24 cellular contexts compared by ENCODE assay signal in genomic region chr6:62980724-62981123, GRCh38.
"Had no signal": no experiment of that assay in that cellular context is flagged by ENCODE, and none has a peak within 500 bp of the region (broad histone marks: within the 10 kb centered on the region; RNA-seq: fewer than 3 reads in every experiment).

No MANE protein-coding gene starts in this region.

- H3K27me3 ChIP-seq: gastrocnemius medialis, neutrophil, sigmoid colon, stomach, thyroid gland, vagina had no signal

- DNase-seq: effector CD8-positive, alpha-beta T cell; endodermal cell; foreskin fibroblast; gastrocnemius medialis; head of caudate nucleus; left ventricle myocardium superior; lower lobe of right lung; natural killer cell; right cardiac atrium; sigmoid colon; stimulated activated CD4-positive, alpha-beta T cell treated with anti-CD3 and anti-CD28 coated beads, Interleukin-2, amount 100 ng/mL, for 24 hours; stimulated activated CD4-positive, alpha-beta T cell treated with anti-CD3 and anti-CD28 coated beads, Interleukin-4, amount 100 ng/mL, for 24 hours; stimulated activated naive CD4-positive, alpha-beta T cell treated with Interleukin-2 at 50 U/mL for 16 hours; stomach; thyroid gland; trophoblast cell had no signal

- H3K4me3 Mint-ChIP-seq: dendritic cell treated with granulocyte-macrophage colony-stimulating factor and Interleukin-4, amounts not matched to agents 40 ng/mL and 50 ng/mL, for 4 days; endodermal cell; natural killer cell; stimulated activated effector memory CD8-positive, alpha-beta T cell treated with anti-CD3 and anti-CD28 coated beads, Interleukin-12 subunit alpha, Interleukin-12 subunit beta, amount 100 ng/mL, for 72 hours had no signal

- H3K9me3 ChIP-seq: gastrocnemius medialis, lower lobe of right lung, neutrophil, prostate gland, sigmoid colon, stomach, thyroid gland, vagina had no signal

- H3K27ac ChIP-seq: epithelial cell of prostate, gastrocnemius medialis, lower lobe of right lung, neutrophil, parathyroid adenoma, prostate gland, sigmoid colon, stomach, thyroid gland, vagina had no signal

- H3K9ac ChIP-seq: parathyroid adenoma had no signal

- H3K36me3 Mint-ChIP-seq: stimulated activated effector memory CD8-positive, alpha-beta T cell treated with anti-CD3 and anti-CD28 coated beads, Interleukin-12 subunit alpha, Interleukin-12 subunit beta, amount 100 ng/mL, for 72 hours had no signal

- H3K27ac Mint-ChIP-seq: dendritic cell treated with granulocyte-macrophage colony-stimulating factor and Interleukin-4, amounts not matched to agents 40 ng/mL and 50 ng/mL, for 4 days; endodermal cell; natural killer cell; stimulated activated effector memory CD8-positive, alpha-beta T cell treated with anti-CD3 and anti-CD28 coated beads, Interleukin-12 subunit alpha, Interleukin-12 subunit beta, amount 100 ng/mL, for 72 hours had no signal

- H3K27me3 Mint-ChIP-seq: dendritic cell treated with granulocyte-macrophage colony-stimulating factor and Interleukin-4, amounts not matched to agents 40 ng/mL and 50 ng/mL, for 4 days had no signal

- H3K9me3 Mint-ChIP-seq: endodermal cell had no signal

- H3K4me1 Mint-ChIP-seq: natural killer cell; stimulated activated effector memory CD8-positive, alpha-beta T cell treated with anti-CD3 and anti-CD28 coated beads, Interleukin-12 subunit alpha, Interleukin-12 subunit beta, amount 100 ng/mL, for 72 hours had no signal

- H3K4me1 ChIP-seq: gastrocnemius medialis, lower lobe of right lung, parathyroid adenoma, prostate gland, sigmoid colon, stomach, thyroid gland, vagina had no signal

- H3K79me2 ChIP-seq: parathyroid adenoma had no signal

- H2AFZ ChIP-seq: parathyroid adenoma had no signal

- ATAC-seq: esophagus mucosa; gastrocnemius medialis; left ventricle myocardium superior; lower lobe of right lung; natural killer cell; right cardiac atrium; stimulated activated effector memory CD8-positive, alpha-beta T cell treated with anti-CD3 and anti-CD28 coated beads, Interleukin-12 subunit alpha, Interleukin-12 subunit beta, amount 100 ng/mL, for 72 hours had no signal

- H3K4me3 ChIP-seq: gastrocnemius medialis, lower lobe of right lung, prostate gland, sigmoid colon, stomach, thyroid gland, vagina had no signal

- H3K36me3 ChIP-seq: gastrocnemius medialis, lower lobe of right lung, neutrophil, prostate gland, sigmoid colon, stomach, thyroid gland, vagina had no signal
